Comparison of ENCODE assay signal across 14 cellular contexts in the genomic region with DNA sequence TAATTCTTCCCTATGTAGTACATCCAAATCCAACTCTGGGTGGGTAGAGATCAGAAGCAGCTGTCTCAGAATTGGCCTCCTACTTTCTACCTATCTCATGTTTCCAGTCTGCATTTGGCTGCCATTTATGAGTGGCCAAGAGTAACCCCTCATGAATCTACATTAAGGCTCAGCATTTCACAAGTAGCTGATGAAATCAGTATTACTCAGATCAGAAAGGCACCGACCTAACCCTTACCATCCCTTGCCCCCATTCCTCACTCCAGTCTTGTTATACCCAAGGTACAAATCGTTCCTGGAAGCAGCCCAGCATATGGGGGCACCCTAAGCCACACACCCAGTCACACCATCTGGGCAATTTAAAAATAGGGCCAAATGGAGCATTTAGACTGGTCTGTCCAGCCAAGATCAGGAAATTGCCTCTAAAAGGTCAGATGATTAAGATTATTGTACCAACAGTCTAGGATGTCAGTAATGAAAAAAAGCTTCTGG. TPM values are rescaled to one million over a fixed set of nuclear protein-coding genes. Genes with fewer than 3 reads are reported as not detected.
DNase-seq lines count a peak whose midpoint lies in the region; ATAC-seq, FAIRE-seq and TF ChIP-seq lines count a peak whose summit lies in the region.
"Had no signal": no experiment of that assay in that cellular context is flagged by ENCODE, and none has a peak within 500 bp of the region (broad histone marks: within the 10 kb centered on the region; RNA-seq: fewer than 3 reads in every experiment).

No MANE protein-coding gene starts in this region.

- H3K27me3 Mint-ChIP-seq in CD4-positive, alpha-beta T cell, result no peaks in the 10 kb centered on the region
- H3K27me3 Mint-ChIP-seq in astrocyte (ENCODE audit: low read depth, unreplicated experiment), result no peaks in the 10 kb centered on the region
- H3K27me3 Mint-ChIP-seq in progenitor cell of endocrine pancreas, result no peaks in the 10 kb centered on the region

- no peaks in the 10 kb centered on the region for H3K9me3 Mint-ChIP-seq in CD4-positive, alpha-beta T cell
- H3K9me3 Mint-ChIP-seq in astrocyte (ENCODE audit: unreplicated experiment) (peaks cover 3% of the 10 kb centered on the region), progenitor cell of endocrine pancreas (ENCODE audit: low read depth) (no peaks in the 10 kb centered on the region)

- H3K79me2 ChIP-seq in astrocyte (ENCODE audit: insufficient read depth, low read length), result no peaks in the 10 kb centered on the region

- no peaks in the 10 kb centered on the region for H3K27me3 ChIP-seq in CD4-positive, alpha-beta T cell (ENCODE audit: control insufficient read depth, insufficient read depth, low read length)
- H3K27me3 ChIP-seq in astrocyte (ENCODE audit: insufficient read depth, low read length), result no peaks in the 10 kb centered on the region
- H3K27me3 ChIP-seq: neutrophil, thyroid gland had no signal

- H3K9me3 ChIP-seq in CD4-positive, alpha-beta T cell (ENCODE audit: control insufficient read depth, low read length), result no peaks in the 10 kb centered on the region
- H3K9me3 ChIP-seq in astrocyte (ENCODE audit: insufficient read depth, low read depth, low read length) (no peaks in the 10 kb centered on the region), mucosa of descending colon (no peaks in the 10 kb centered on the region)
- H3K9me3 ChIP-seq: neutrophil, thyroid gland had no signal

- peaks cover 16% of the 10 kb centered on the region for H3K4me1 ChIP-seq in astrocyte (ENCODE audit: insufficient read depth, low read length)
- H3K4me1 ChIP-seq in mucosa of descending colon (ENCODE audit: low read depth), result no peaks in the 10 kb centered on the region
- H3K4me1 ChIP-seq: thyroid gland had no signal

- H4K20me1 ChIP-seq in astrocyte (ENCODE audit: insufficient read depth, low read length), result no peaks in the 10 kb centered on the region

- no peak overlapping the region for H3K9ac ChIP-seq in astrocyte (ENCODE audit: low read length)

- peak overlapping the region; percentile 30 for H3K4me2 ChIP-seq in astrocyte (ENCODE audit: low read length)

- H3K36me3 Mint-ChIP-seq in CD4-positive, alpha-beta T cell (ENCODE audit: low read depth), result peaks cover 56% of the 10 kb centered on the region
- H3K36me3 Mint-ChIP-seq in astrocyte (ENCODE audit: low read depth, unreplicated experiment) (peaks cover 2% of the 10 kb centered on the region), progenitor cell of endocrine pancreas (ENCODE audit: insufficient read depth) (no peaks in the 10 kb centered on the region)

- H2AFZ ChIP-seq in astrocyte (ENCODE audit: low read depth, low read length), result no peak overlapping the region

- POLR2A ChIA-PET in CD4-positive, alpha-beta T cell (lab: Charles Lee), result interaction anchor here (1.0 to 11.9 kb wide), 6 partner anchors 11 to 72 kb away, joined by 3 to 621 read pairs (median 6); a partner anchor contains a TSS

- no peak for TF ChIP-seq CTCF in CD4-positive, alpha-beta T cell (IDR thresholded peaks at IDR 0.05)
- TF ChIP-seq CTCF in astrocyte (IDR thresholded peaks at IDR 0.05; ENCODE audit: insufficient read depth, low read depth, low read length), result no peak
- TF ChIP-seq CTCF in mucosa of descending colon (IDR thresholded peaks at IDR 0.05), result no peak
- TF ChIP-seq CTCF in progenitor cell of endocrine pancreas (IDR thresholded peaks at IDR 0.05; ENCODE audit: unreplicated experiment), result no peak

- peak overlapping the region; percentile 8 for H3K27ac ChIP-seq in CD4-positive, alpha-beta T cell (ENCODE audit: low read depth, low read length)
- no peak overlapping the region for H3K27ac ChIP-seq in astrocyte (ENCODE audit: low read depth, low read length)
- H3K27ac ChIP-seq: neutrophil, thyroid gland had no signal

- H3K4me1 Mint-ChIP-seq in CD4-positive, alpha-beta T cell (ENCODE audit: low read depth), result peaks cover 81% of the 10 kb centered on the region
- peaks cover 15% of the 10 kb centered on the region for H3K4me1 Mint-ChIP-seq in astrocyte (ENCODE audit: low read depth, unreplicated experiment)
- peaks cover 2% of the 10 kb centered on the region for H3K4me1 Mint-ChIP-seq in progenitor cell of endocrine pancreas (ENCODE audit: low read depth)

- peak overlapping the region; percentile 87 for H3K27ac Mint-ChIP-seq in CD4-positive, alpha-beta T cell
- H3K27ac Mint-ChIP-seq in astrocyte (ENCODE audit: unreplicated experiment), result no peak overlapping the region
- no peak overlapping the region for H3K27ac Mint-ChIP-seq in progenitor cell of endocrine pancreas

- ATAC-seq in CD4-positive, alpha-beta T cell (ENCODE audit: poor library complexity), result no peak
- peak; percentile 19 for ATAC-seq in mucosa of descending colon
- no peak for ATAC-seq in HG02623 (IDR thresholded peaks at IDR 0.05; ENCODE audit: unreplicated experiment)

- H3K4me3 Mint-ChIP-seq in CD4-positive, alpha-beta T cell, result no peak overlapping the region
- H3K4me3 Mint-ChIP-seq in astrocyte (ENCODE audit: unreplicated experiment), result no peak overlapping the region
- no peak overlapping the region for H3K4me3 Mint-ChIP-seq in progenitor cell of endocrine pancreas (ENCODE audit: low read depth)

- DNase-seq in CD4-positive, alpha-beta T cell, result no peak
- DNase-seq in HS-5 (ENCODE audit: low read depth), result peak; percentile 35
- no peak for DNase-seq in astrocyte (ENCODE audit: low read depth)
- DNase-seq in mucosa of descending colon, result no peak
- no peak for DNase-seq in NK-92 (lab: John Stamatoyannopoulos, UW; ENCODE audit: unreplicated experiment)
- DNase-seq in progenitor cell of endocrine pancreas (ENCODE audit: low spot score, unreplicated experiment), result no peak
- DNase-seq in amygdala (lab: John Stamatoyannopoulos, UW), result no peak
- DNase-seq: amniotic stem cell; NCI-H1930; stimulated activated CD4-positive, alpha-beta T cell treated with anti-CD3 and anti-CD28 coated beads, Interleukin-4, amount 100 ng/mL, for 4 hours; thyroid gland had no signal

- no peak for FAIRE-seq in astrocyte (lab: Jason Lieb, UNC)
- FAIRE-seq: islet of Langerhans had no signal

- CTCF ChIA-PET in CD4-positive, alpha-beta T cell (lab: Charles Lee), result interaction anchor here (0.8 to 1.1 kb wide), 2 partner anchors 15 to 72 kb away, joined by 3 read pairs; no protein-coding TSS in a partner anchor

- H3K4me3 ChIP-seq in astrocyte (ENCODE audit: insufficient read depth, low read depth, low read length) (no peak overlapping the region), mucosa of descending colon (no peak overlapping the region)
- H3K4me3 ChIP-seq: thyroid gland had no signal

- H3K36me3 ChIP-seq in astrocyte (ENCODE audit: insufficient read depth, low read length) (no peaks in the 10 kb centered on the region), mucosa of descending colon (ENCODE audit: low read depth) (no peaks in the 10 kb centered on the region)
- H3K36me3 ChIP-seq: neutrophil, thyroid gland had no signal

- intact Hi-C loops in CD4-positive, alpha-beta T cell (cut with DNase I, micrococcal nuclease), result loop anchor here (5.0 to 10.0 kb wide), 5 partner anchors 36 to 1099 kb away; a partner anchor contains a TSS
- intact Hi-C loops in mucosa of descending colon (cut with DNase I, micrococcal nuclease), result no loop called here

RNA-seq across cellular contexts. Expression of a gene that starts 37.0 kb away (rescaled TPM):
- 100 to 1,000 TPM; 128 to 130 TPM for total RNA-seq in CD4-positive, alpha-beta T cell
- total RNA-seq in astrocyte (not detected in 2 replicates), mucosa of descending colon (1 to 10 TPM in 2 of 3 donors, under 1 TPM in 1; 0.41 to 1.4 (median 1.3) TPM), progenitor cell of endocrine pancreas (not detected in 2 replicates)

Comparison
In these comparisons a context has a peak if more than half of its experiments do, and no peak if none do; other contexts are left out.
1. RNA of a gene that starts 37.0 kb away (total RNA-seq): 128 to 130 TPM in CD4-positive, alpha-beta T cell; 0.41 to 1.4 TPM in mucosa of descending colon, not detected in astrocyte and not detected in progenitor cell of endocrine pancreas; every median in the first group is over 10 times any median in the second.
2. intact Hi-C loops: an anchor here in CD4-positive, alpha-beta T cell (5.0 to 10.0 kb wide); none called in mucosa of descending colon.